Comparison of ENCODE assay signal across 8 cellular contexts in genomic region chr7:18494821-18495408, GRCh38. TPM values are rescaled to one million over a fixed set of nuclear protein-coding genes. Genes with fewer than 3 reads are reported as not detected.
DNase-seq lines count a peak whose midpoint lies in the region; ATAC-seq and TF ChIP-seq lines count a peak whose summit lies in the region.

No MANE protein-coding gene starts in this region.

- TF ChIP-seq CTCF in WTC11 (IDR thresholded peaks at IDR 0.05), result no peak

- H3K36me3 Mint-ChIP-seq in WTC11, result no peaks in the 10 kb centered on the region
- H3K36me3 Mint-ChIP-seq in CD4-positive, alpha-beta memory T cell, result no peaks in the 10 kb centered on the region

- H3K9me3 Mint-ChIP-seq in WTC11, result no peaks in the 10 kb centered on the region
- peaks cover 0 to 2% (median 0%) of the 10 kb centered on the region in 8 donors for H3K9me3 Mint-ChIP-seq in CD4-positive, alpha-beta memory T cell

- H3K27ac ChIP-seq in stomach smooth muscle (ENCODE audit: low read length), result no peak overlapping the region
- H3K27ac ChIP-seq in CD4-positive, alpha-beta memory T cell (ENCODE audit: low read depth, low read length), result no peak overlapping the region

- no peaks in the 10 kb centered on the region for H3K27me3 ChIP-seq in stomach smooth muscle (ENCODE audit: control insufficient read depth in 1 of 2, insufficient read depth in 2 of 2, low read length in 2 of 2)
- no peaks in the 10 kb centered on the region for H3K27me3 ChIP-seq in CD4-positive, alpha-beta memory T cell (ENCODE audit: insufficient read depth, low read length)

- POLR2A ChIA-PET in WTC11 (lab: Charles Lee), result interaction anchor here (0.6 to 1.4 kb wide), 2 partner anchors 10 to 21 kb away, joined by 3 to 7 read pairs; no protein-coding TSS in a partner anchor
- POLR2A ChIA-PET in CD4-positive, alpha-beta memory T cell (lab: Charles Lee; ENCODE audit: partially characterized antibody), result no interaction called here

- peak overlapping the region; percentile 79 for H3K4me3 Mint-ChIP-seq in WTC11
- peak overlapping the region in 3 of 8 donors; percentile 49 to 93 (median 66) for H3K4me3 Mint-ChIP-seq in CD4-positive, alpha-beta memory T cell

- peak overlapping the region; percentile 70 to 71 for H3K4me3 ChIP-seq in stomach smooth muscle (ENCODE audit: low read length in 2 of 2)
- no peak overlapping the region for H3K4me3 ChIP-seq in CD4-positive, alpha-beta memory T cell (ENCODE audit: low read length in 2 of 2)

- peak; percentile 38 for ATAC-seq in GM18907 (IDR thresholded peaks at IDR 0.05; ENCODE audit: unreplicated experiment)
- peak; percentile 52 for ATAC-seq in HG03378 (IDR thresholded peaks at IDR 0.05; ENCODE audit: unreplicated experiment)
- ATAC-seq in WTC11, result peak; percentile 8; the same call in 1 of the 2 replicates

- CTCF ChIA-PET in WTC11 (lab: Charles Lee), result interaction anchor here (0.8 to 3.6 kb wide), 10 partner anchors 12 to 171 kb away, joined by 3 to 19 read pairs (median 5); no protein-coding TSS in a partner anchor
- CTCF ChIA-PET in CD4-positive, alpha-beta memory T cell (lab: Charles Lee; ENCODE audit: partially characterized antibody), result no interaction called here

- peak overlapping the region in 1 of 2 donors; percentile 10 for H3K9ac ChIP-seq in stomach smooth muscle (ENCODE audit: low read length in 2 of 2)

- H3K27me3 Mint-ChIP-seq in WTC11 (ENCODE audit: low read depth), result no peaks in the 10 kb centered on the region
- no peaks in the 10 kb centered on the region for H3K27me3 Mint-ChIP-seq in CD4-positive, alpha-beta memory T cell

- no peaks in the 10 kb centered on the region for H3K36me3 ChIP-seq in stomach smooth muscle (ENCODE audit: control insufficient read depth in 2 of 2, insufficient read depth in 2 of 2, low read length in 2 of 2)
- no peaks in the 10 kb centered on the region for H3K36me3 ChIP-seq in CD4-positive, alpha-beta memory T cell (ENCODE audit: insufficient read depth, low read length)

- peaks cover 4% of the 10 kb centered on the region for H3K4me1 ChIP-seq in stomach smooth muscle (ENCODE audit: control insufficient read depth, insufficient read depth, low read length)
- no peaks in the 10 kb centered on the region for H3K4me1 ChIP-seq in CD4-positive, alpha-beta memory T cell (ENCODE audit: insufficient read depth, low read length)

- DNase-seq in AG08395 (ENCODE audit: low spot score), result peak; percentile 61
- DNase-seq in WTC11 (ENCODE audit: low spot score), result no peak
- peak; percentile 9 to 83 for DNase-seq in hippocampal formation (lab: John Stamatoyannopoulos, UW)
- DNase-seq in EL, result no peak
- no peak for DNase-seq in CD4-positive, alpha-beta memory T cell

- intact Hi-C loops in CD4-positive, alpha-beta memory T cell (cut with micrococcal nuclease), result no loop called here

- peak overlapping the region; percentile 97 for H3K27ac Mint-ChIP-seq in WTC11
- no peak overlapping the region for H3K27ac Mint-ChIP-seq in CD4-positive, alpha-beta memory T cell

- no peaks in the 10 kb centered on the region for H3K9me3 ChIP-seq in stomach smooth muscle (ENCODE audit: control insufficient read depth in 2 of 2, low read length in 2 of 2)
- no peaks in the 10 kb centered on the region for H3K9me3 ChIP-seq in CD4-positive, alpha-beta memory T cell (ENCODE audit: control insufficient read depth in 1 of 2, low read length in 2 of 2)

- H3K4me1 Mint-ChIP-seq in WTC11, result peaks cover 58% of the 10 kb centered on the region
- peaks cover 4 to 6% (median 5%) of the 10 kb centered on the region in 4 donors for H3K4me1 Mint-ChIP-seq in CD4-positive, alpha-beta memory T cell

TF ChIP-seq in WTC11, 78 proteins besides CTCF, POLR2A, EP300 and RAD21:
- no peak for TF ChIP-seq ATF1 (CRISPR knock-in tag; IDR thresholded peaks at IDR 0.05)
- TF ChIP-seq NR1H2 (CRISPR knock-in tag; IDR thresholded peaks at IDR 0.05), result no peak
- TF ChIP-seq, protein P1, sequence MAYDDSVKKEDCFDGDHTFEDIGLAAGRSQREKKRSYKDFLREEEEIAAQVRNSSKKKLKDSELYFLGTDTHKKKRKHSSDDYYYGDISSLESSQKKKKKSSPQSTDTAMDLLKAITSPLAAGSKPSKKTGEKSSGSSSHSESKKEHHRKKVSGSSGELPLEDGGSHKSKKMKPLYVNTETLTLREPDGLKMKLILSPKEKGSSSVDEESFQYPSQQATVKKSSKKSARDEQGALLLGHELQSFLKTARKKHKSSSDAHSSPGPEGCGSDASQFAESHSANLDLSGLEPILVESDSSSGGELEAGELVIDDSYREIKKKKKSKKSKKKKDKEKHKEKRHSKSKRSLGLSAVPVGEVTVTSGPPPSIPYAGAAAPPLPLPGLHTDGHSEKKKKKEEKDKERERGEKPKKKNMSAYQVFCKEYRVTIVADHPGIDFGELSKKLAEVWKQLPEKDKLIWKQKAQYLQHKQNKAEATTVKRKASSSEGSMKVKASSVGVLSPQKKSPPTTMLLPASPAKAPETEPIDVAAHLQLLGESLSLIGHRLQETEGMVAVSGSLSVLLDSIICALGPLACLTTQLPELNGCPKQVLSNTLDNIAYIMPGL (CRISPR knock-in tag; IDR thresholded peaks at IDR 0.05), result no peak
- TF ChIP-seq ZMAT4 (CRISPR knock-in tag; IDR thresholded peaks at IDR 0.05), result no peak
- no peak for TF ChIP-seq CREB1 (CRISPR knock-in tag; IDR thresholded peaks at IDR 0.05)
- no peak for TF ChIP-seq TP53 (CRISPR knock-in tag; IDR thresholded peaks at IDR 0.05)
- TF ChIP-seq, protein P2, sequence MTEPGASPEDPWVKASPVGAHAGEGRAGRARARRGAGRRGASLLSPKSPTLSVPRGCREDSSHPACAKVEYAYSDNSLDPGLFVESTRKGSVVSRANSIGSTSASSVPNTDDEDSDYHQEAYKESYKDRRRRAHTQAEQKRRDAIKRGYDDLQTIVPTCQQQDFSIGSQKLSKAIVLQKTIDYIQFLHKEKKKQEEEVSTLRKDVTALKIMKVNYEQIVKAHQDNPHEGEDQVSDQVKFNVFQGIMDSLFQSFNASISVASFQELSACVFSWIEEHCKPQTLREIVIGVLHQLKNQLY (CRISPR knock-in tag; IDR thresholded peaks at IDR 0.05), result no peak
- no peak for TF ChIP-seq TEAD1 (CRISPR knock-in tag; IDR thresholded peaks at IDR 0.05)
- no peak for TF ChIP-seq TCF7 (CRISPR knock-in tag; IDR thresholded peaks at IDR 0.05; ENCODE audit: low read depth)
- TF ChIP-seq ZNF219 (CRISPR knock-in tag; IDR thresholded peaks at IDR 0.05; ENCODE audit: borderline replicate concordance), result no peak
- TF ChIP-seq, protein P3, sequence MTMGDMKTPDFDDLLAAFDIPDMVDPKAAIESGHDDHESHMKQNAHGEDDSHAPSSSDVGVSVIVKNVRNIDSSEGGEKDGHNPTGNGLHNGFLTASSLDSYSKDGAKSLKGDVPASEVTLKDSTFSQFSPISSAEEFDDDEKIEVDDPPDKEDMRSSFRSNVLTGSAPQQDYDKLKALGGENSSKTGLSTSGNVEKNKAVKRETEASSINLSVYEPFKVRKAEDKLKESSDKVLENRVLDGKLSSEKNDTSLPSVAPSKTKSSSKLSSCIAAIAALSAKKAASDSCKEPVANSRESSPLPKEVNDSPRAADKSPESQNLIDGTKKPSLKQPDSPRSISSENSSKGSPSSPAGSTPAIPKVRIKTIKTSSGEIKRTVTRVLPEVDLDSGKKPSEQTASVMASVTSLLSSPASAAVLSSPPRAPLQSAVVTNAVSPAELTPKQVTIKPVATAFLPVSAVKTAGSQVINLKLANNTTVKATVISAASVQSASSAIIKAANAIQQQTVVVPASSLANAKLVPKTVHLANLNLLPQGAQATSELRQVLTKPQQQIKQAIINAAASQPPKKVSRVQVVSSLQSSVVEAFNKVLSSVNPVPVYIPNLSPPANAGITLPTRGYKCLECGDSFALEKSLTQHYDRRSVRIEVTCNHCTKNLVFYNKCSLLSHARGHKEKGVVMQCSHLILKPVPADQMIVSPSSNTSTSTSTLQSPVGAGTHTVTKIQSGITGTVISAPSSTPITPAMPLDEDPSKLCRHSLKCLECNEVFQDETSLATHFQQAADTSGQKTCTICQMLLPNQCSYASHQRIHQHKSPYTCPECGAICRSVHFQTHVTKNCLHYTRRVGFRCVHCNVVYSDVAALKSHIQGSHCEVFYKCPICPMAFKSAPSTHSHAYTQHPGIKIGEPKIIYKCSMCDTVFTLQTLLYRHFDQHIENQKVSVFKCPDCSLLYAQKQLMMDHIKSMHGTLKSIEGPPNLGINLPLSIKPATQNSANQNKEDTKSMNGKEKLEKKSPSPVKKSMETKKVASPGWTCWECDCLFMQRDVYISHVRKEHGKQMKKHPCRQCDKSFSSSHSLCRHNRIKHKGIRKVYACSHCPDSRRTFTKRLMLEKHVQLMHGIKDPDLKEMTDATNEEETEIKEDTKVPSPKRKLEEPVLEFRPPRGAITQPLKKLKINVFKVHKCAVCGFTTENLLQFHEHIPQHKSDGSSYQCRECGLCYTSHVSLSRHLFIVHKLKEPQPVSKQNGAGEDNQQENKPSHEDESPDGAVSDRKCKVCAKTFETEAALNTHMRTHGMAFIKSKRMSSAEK (CRISPR knock-in tag; IDR thresholded peaks at IDR 0.05; ENCODE audit: borderline replicate concordance), result no peak
- no peak for TF ChIP-seq FOXP1 (CRISPR knock-in tag; IDR thresholded peaks at IDR 0.05; ENCODE audit: borderline replicate concordance)
- no peak for TF ChIP-seq ZBTB21 (CRISPR knock-in tag; IDR thresholded peaks at IDR 0.05; ENCODE audit: borderline replicate concordance)

RNA-seq across cellular contexts. Expression of gene HDAC9, which starts 0.6 kb away (rescaled TPM):
- total RNA-seq in WTC11 (2021), result 14.6 to 18.8 TPM (median 18.0 TPM) in 3 replicates
- total RNA-seq in CD4-positive, alpha-beta memory T cell, result under 1 TPM; 0.39 to 0.73 TPM
- polyA plus RNA-seq in CD4-positive, alpha-beta memory T cell, result under 1 TPM in 1 of 2 donors, not detected in 1; 0.36 TPM

Comparison
In these comparisons a context has a peak if more than half of its experiments do, and no peak if none do; other contexts are left out.
1. DNase-seq: peak in AG08395 (single experiment) and hippocampal formation (2 of 2); none in WTC11 (single experiment), EL (single experiment) and CD4-positive, alpha-beta memory T cell (0 of 5).
2. H3K4me3 ChIP-seq: peak in stomach smooth muscle (2 of 2); none in CD4-positive, alpha-beta memory T cell (0 of 2).
3. Peak in every context shown above with its lines, with median percentiles within 50 percentile points of each other: ATAC-seq.